8 cellular contexts compared by ENCODE assay signal in genomic region chr1:52368383-52369172, GRCh38. TPM values are rescaled to one million over a fixed set of nuclear protein-coding genes. Genes with fewer than 3 reads are reported as not detected.
DNase-seq lines count a peak whose midpoint lies in the region; ATAC-seq and TF ChIP-seq lines count a peak whose summit lies in the region.

No MANE protein-coding gene starts in this region.

- DNase-seq in CD14-positive monocyte (ENCODE audit: low spot score) (no peak), Peyer's patch (peak; percentile 53 to 82 (median 80)), germinal center (ENCODE audit: low spot score) (peak; percentile 62), osteoblast (ENCODE audit: insufficient read length, low spot score, missing footprints) (peak; percentile 93), upper lobe of left lung (peak; percentile 81 to 90)
- peak; percentile 66 for DNase-seq in activated naive CD4-positive, alpha-beta T cell treated with Interleukin-2 at 50 U/mL for 16 hours

- TF ChIP-seq POLR2A in Peyer's patch (IDR thresholded peaks at IDR 0.05), result no peak
- peak in 1 of 4 donors; percentile 32 for TF ChIP-seq POLR2A in upper lobe of left lung (IDR thresholded peaks at IDR 0.05)

- H3K9me3 ChIP-seq in HUES6 (ENCODE audit: control insufficient read depth, insufficient read depth, low read depth, low read length) (no peaks in the 10 kb centered on the region), Peyer's patch (no peaks in the 10 kb centered on the region), osteoblast (ENCODE audit: low read depth, low read length) (no peaks in the 10 kb centered on the region), upper lobe of left lung (no peaks in the 10 kb centered on the region)

- ATAC-seq in upper lobe of left lung (ENCODE audit: low FRiP score in 2 of 2), result no peak
- ATAC-seq in HG02642 (IDR thresholded peaks at IDR 0.05; ENCODE audit: poor library complexity, unreplicated experiment), result no peak

- peaks cover 0 to 1% (median 0%) of the 10 kb centered on the region in 7 donors for H3K9me3 Mint-ChIP-seq in CD14-positive monocyte

- intact Hi-C loops in CD14-positive monocyte (cut with micrococcal nuclease), result no loop called here

- H3K27me3 Mint-ChIP-seq in CD14-positive monocyte (ENCODE audit: low read depth in 3 of 3), result peaks cover 9 to 20% (median 12%) of the 10 kb centered on the region in 3 donors

- peaks cover 18% of the 10 kb centered on the region for H3K36me3 ChIP-seq in HUES6 (ENCODE audit: control insufficient read depth, insufficient read depth, low read length)
- no peaks in the 10 kb centered on the region for H3K36me3 ChIP-seq in Peyer's patch
- peaks cover 12% of the 10 kb centered on the region for H3K36me3 ChIP-seq in osteoblast (ENCODE audit: insufficient read depth, low read length)
- H3K36me3 ChIP-seq in upper lobe of left lung, result peaks cover 0 to 7% (median 0%) of the 10 kb centered on the region in 4 donors

- H3K9ac ChIP-seq in HUES6 (ENCODE audit: low read length), result peak overlapping the region; percentile 52

- H3K4me2 ChIP-seq in osteoblast (ENCODE audit: insufficient read depth, low read length), result peak overlapping the region; percentile 89

- H3K36me3 Mint-ChIP-seq in CD14-positive monocyte, result peaks cover 16 to 25% of the 10 kb centered on the region in 2 donors

- H2AFZ ChIP-seq in osteoblast (ENCODE audit: low read length), result peak overlapping the region; percentile 83

- H3K4me1 ChIP-seq in HUES6 (ENCODE audit: control insufficient read depth, insufficient read depth, low read length) (peaks cover 8% of the 10 kb centered on the region), Peyer's patch (peaks cover 3 to 13% (median 8%) of the 10 kb centered on the region in 4 donors), osteoblast (ENCODE audit: insufficient read depth, low read length) (peaks cover 15% of the 10 kb centered on the region), upper lobe of left lung (peaks cover 18 to 30% (median 20%) of the 10 kb centered on the region in 4 donors)

- peaks cover 22% of the 10 kb centered on the region for H3K79me2 ChIP-seq in osteoblast (ENCODE audit: insufficient read depth, low read length)

- no peak for TF ChIP-seq CTCF in CD14-positive monocyte (IDR thresholded peaks at IDR 0.05)
- TF ChIP-seq CTCF in Peyer's patch (IDR thresholded peaks at IDR 0.05), result peak in 2 of 6 experiments; percentile 12 to 17
- no peak for TF ChIP-seq CTCF in osteoblast (IDR thresholded peaks at IDR 0.05; ENCODE audit: extremely low read depth, low read depth, low read length)
- no peak for TF ChIP-seq CTCF in upper lobe of left lung (IDR thresholded peaks at IDR 0.05)

- H3K27ac Mint-ChIP-seq in CD14-positive monocyte, result no peak overlapping the region

- H3K4me1 Mint-ChIP-seq in CD14-positive monocyte, result peaks cover 25% of the 10 kb centered on the region

- peak overlapping the region; percentile 68 for H3K4me3 ChIP-seq in HUES6 (ENCODE audit: low read depth, low read length)
- peak overlapping the region; percentile 44 to 62 (median 53) for H3K4me3 ChIP-seq in Peyer's patch
- H3K4me3 ChIP-seq in osteoblast (ENCODE audit: insufficient read depth, low read length), result peak overlapping the region; percentile 70
- H3K4me3 ChIP-seq in upper lobe of left lung, result peak overlapping the region in 3 of 4 donors; percentile 42 to 56 (median 48)

- H3K27ac ChIP-seq in HUES6 (ENCODE audit: low read depth, low read length) (no peak overlapping the region), Peyer's patch (peak overlapping the region in 2 of 4 donors; percentile 27 to 43), osteoblast (ENCODE audit: low read depth, low read length) (no peak overlapping the region), upper lobe of left lung (peak overlapping the region in 2 of 4 donors; percentile 26 to 52)

- no peaks in the 10 kb centered on the region for H3K27me3 ChIP-seq in HUES6 (ENCODE audit: control insufficient read depth, insufficient read depth, low read length)
- no peaks in the 10 kb centered on the region for H3K27me3 ChIP-seq in Peyer's patch
- no peaks in the 10 kb centered on the region for H3K27me3 ChIP-seq in osteoblast (ENCODE audit: insufficient read depth, low read length)
- H3K27me3 ChIP-seq in upper lobe of left lung, result no peaks in the 10 kb centered on the region

- peak overlapping the region; percentile 64 to 86 for H3K4me3 Mint-ChIP-seq in CD14-positive monocyte

- 14 to 22% methylated on average over 18 to 38 of the region's 51 CpGs for WGBS in upper lobe of left lung, 2 donors

- H4K20me1 ChIP-seq in osteoblast (ENCODE audit: insufficient read depth, low read length), result peaks cover 3% of the 10 kb centered on the region

- TF ChIP-seq EP300 in upper lobe of left lung (IDR thresholded peaks at IDR 0.05), result no peak

RNA-seq across cellular contexts. Expression of gene CC2D1B, which starts 2.6 kb away (rescaled TPM):
- 1 to 10 TPM; 1.7 to 2.4 TPM for polyA plus RNA-seq in CD14-positive monocyte
- total RNA-seq in Peyer's patch (10 to 100 TPM; 48.4 to 61.2 (median 52.2) TPM), osteoblast (39.8 and 41.6 TPM in 2 replicates), upper lobe of left lung (10 to 100 TPM; 40.8 to 77.2 (median 63.3) TPM)

RNA-seq across cellular contexts. Expression of gene ORC1, which starts 35.6 kb away (rescaled TPM):
- polyA plus RNA-seq in CD14-positive monocyte, result under 1 TPM in 1 of 2 donors, not detected in 1; 0.12 TPM
- total RNA-seq in Peyer's patch, result 10 to 100 TPM in 1 of 4 donors, 1 to 10 TPM in 3; 1.5 to 19.0 (median 3.7) TPM
- total RNA-seq in osteoblast, result 0.72 and 1.2 TPM in 2 replicates
- 1 to 10 TPM in 2 of 6 donors, under 1 TPM in 4; 0.22 to 1.1 (median 0.96) TPM for total RNA-seq in upper lobe of left lung

RNA-seq across cellular contexts. Expression of gene PRPF38A, which starts 35.8 kb away (rescaled TPM):
- polyA plus RNA-seq in CD14-positive monocyte, result 10 to 100 TPM; 25.2 to 30.9 TPM
- total RNA-seq in Peyer's patch (10 to 100 TPM; 14.2 to 20.6 (median 18.7) TPM), osteoblast (6.2 and 7.7 TPM in 2 replicates), upper lobe of left lung (10 to 100 TPM in 5 of 6 donors, 1 to 10 TPM in 1; 2.7 to 39.6 (median 16.3) TPM)
